In genomic region chr1:109776911-109777310, GRCh38 we compare ENCODE assay signal across 8 cellular contexts.
DNase-seq lines count a peak whose midpoint lies in the region; ATAC-seq lines count a peak whose summit lies in the region.

No MANE protein-coding gene starts in this region.

- peak; percentile 85 for DNase-seq in ELR (ENCODE audit: low read depth)
- DNase-seq in NCI-H226, result peak; percentile 65
- DNase-seq in activated CD4-positive, alpha-beta T cell treated with anti-CD3 and anti-CD28 coated beads for 1 hour, result peak; percentile 65
- DNase-seq in cerebellar cortex (ENCODE audit: low spot score), result peak; percentile 93
- peak; percentile 95 for DNase-seq in left kidney (ENCODE audit: low read depth, low spot score)
- peak; percentile 65 to 68 for DNase-seq in stimulated activated CD4-positive, alpha-beta T cell treated with anti-CD3 and anti-CD28 coated beads, Interleukin-4, amount 100 ng/mL, for 4 hours

- ATAC-seq in HG02885 (IDR thresholded peaks at IDR 0.05; ENCODE audit: poor library complexity, unreplicated experiment), result peak; percentile 81
- ATAC-seq in HG03520 (IDR thresholded peaks at IDR 0.05; ENCODE audit: unreplicated experiment), result no peak
